Comparison of ENCODE assay signal across 18 cellular contexts in genomic region chr18:36094431-36094830, GRCh38. TPM values are rescaled to one million over a fixed set of nuclear protein-coding genes. Genes with fewer than 3 reads are reported as not detected.
DNase-seq lines count a peak whose midpoint lies in the region; ATAC-seq and TF ChIP-seq lines count a peak whose summit lies in the region.
"Had no signal": no experiment of that assay in that cellular context is flagged by ENCODE, and none has a peak within 500 bp of the region (broad histone marks: within the 10 kb centered on the region; RNA-seq: fewer than 3 reads in every experiment).

No MANE protein-coding gene starts in this region.

- H3K36me3 Mint-ChIP-seq in endothelial cell (ENCODE audit: low read depth, unreplicated experiment) = no peaks in the 10 kb centered on the region
- H3K36me3 Mint-ChIP-seq: CD14-positive monocyte; CD8-positive, alpha-beta memory T cell had no signal

- DNase-seq in ELF-1 (ENCODE audit: low read depth, low spot score) (peak; percentile 64), LNCaP clone FGC (ENCODE audit: low read depth) (peak; percentile 54), endothelial cell (ENCODE audit: low spot score) (no peak), prostate gland (ENCODE audit: low spot score) (peak; percentile 62), DMS114 treated with DMSO at 0.1 percent for 48 hours (lab: John Stamatoyannopoulos, UW; ENCODE audit: unreplicated experiment) (no peak)
- DNase-seq: CD4-positive, alpha-beta T cell; CD8-positive, alpha-beta memory T cell; DMS 273 treated with DMSO at 0.1 percent for 48 hours; DMS53; DMS79 treated with DMSO at 0.1 percent for 48 hours; GOT3; H7; HCEC 1CT had no signal

- H3K4me3 ChIP-seq in LNCaP clone FGC (ENCODE audit: low read depth, low read length) (no peak overlapping the region), prostate gland (no peak overlapping the region)
- H3K4me3 ChIP-seq: BLaER1 had no signal

- H3K4me3 Mint-ChIP-seq in endothelial cell (ENCODE audit: unreplicated experiment) = no peak overlapping the region
- H3K4me3 Mint-ChIP-seq: B cell; CD14-positive monocyte; CD4-positive, alpha-beta T cell; CD8-positive, alpha-beta memory T cell had no signal

- peaks cover 30% of the 10 kb centered on the region for H3K4me1 Mint-ChIP-seq in endothelial cell (ENCODE audit: unreplicated experiment)
- H3K4me1 Mint-ChIP-seq: B cell, CD14-positive monocyte had no signal

- ATAC-seq in HG03378 (IDR thresholded peaks at IDR 0.05; ENCODE audit: unreplicated experiment) (no peak), GM21515 (IDR thresholded peaks at IDR 0.05; ENCODE audit: unreplicated experiment) (no peak)

- no peaks in the 10 kb centered on the region for H3K9me3 ChIP-seq in prostate gland
- H3K9me3 ChIP-seq: BLaER1 had no signal

- H3K27me3 Mint-ChIP-seq in endothelial cell (ENCODE audit: unreplicated experiment) = no peaks in the 10 kb centered on the region
- H3K27me3 Mint-ChIP-seq: CD4-positive, alpha-beta T cell had no signal

- peak overlapping the region; percentile 49 for H3K27ac Mint-ChIP-seq in endothelial cell (ENCODE audit: unreplicated experiment)
- H3K27ac Mint-ChIP-seq: B cell; CD14-positive monocyte; CD4-positive, alpha-beta T cell; CD8-positive, alpha-beta memory T cell had no signal

- H3K27me3 ChIP-seq in prostate gland (replicated peaks; ENCODE audit: insufficient read depth) = no peaks in the 10 kb centered on the region
- H3K27me3 ChIP-seq: BLaER1 had no signal

- no peak for TF ChIP-seq POLR2A in prostate gland (IDR thresholded peaks at IDR 0.05)

- no peak for TF ChIP-seq CTCF in LNCaP clone FGC (IDR thresholded peaks at IDR 0.05; ENCODE audit: control insufficient read depth, extremely low read depth, insufficient read depth)
- no peak for TF ChIP-seq CTCF in endothelial cell (IDR thresholded peaks at IDR 0.05; ENCODE audit: unreplicated experiment)
- TF ChIP-seq CTCF in prostate gland (IDR thresholded peaks at IDR 0.05) = no peak

- H3K4me1 ChIP-seq in prostate gland (replicated peaks) = peaks cover 5% of the 10 kb centered on the region

- no peaks in the 10 kb centered on the region for H3K36me3 ChIP-seq in prostate gland
- H3K36me3 ChIP-seq: BLaER1 had no signal

- 30% methylated on average over 3 of the region's 3 CpGs for whole genome bisulfite sequencing in prostate gland

- peak overlapping the region; percentile 28 to 63 for H3K27ac ChIP-seq in prostate gland
- H3K27ac ChIP-seq: BLaER1 had no signal

- no peaks in the 10 kb centered on the region for H3K9me3 Mint-ChIP-seq in endothelial cell (ENCODE audit: unreplicated experiment)
- H3K9me3 Mint-ChIP-seq: CD14-positive monocyte; CD4-positive, alpha-beta T cell; CD8-positive, alpha-beta memory T cell had no signal

- intact Hi-C loops in prostate gland (cut with DNase I) = no loop called here

RNA-seq across cellular contexts. Expression of gene RPRD1A, which starts 27.1 kb away (rescaled TPM):
- total RNA-seq in endothelial cell (ENCODE audit: unreplicated experiment) = 58.4 TPM
- 10 to 100 TPM; 72.7 to 81.5 TPM for total RNA-seq in prostate gland

RNA-seq across cellular contexts. Expression of gene SLC39A6, which starts 34.7 kb away (rescaled TPM):
- total RNA-seq in endothelial cell (ENCODE audit: unreplicated experiment) (28.2 TPM), prostate gland (100 to 1,000 TPM; 112 to 379 TPM)

RNA-seq across cellular contexts. Expression of gene ELP2, which starts 35.3 kb away (rescaled TPM):
- total RNA-seq in endothelial cell (ENCODE audit: unreplicated experiment) = 90.5 TPM
- total RNA-seq in prostate gland = 10 to 100 TPM; 49.7 to 80.4 TPM

Comparison
In these comparisons a context has a peak if more than half of its experiments do, and no peak if none do; other contexts are left out.
1. DNase-seq: peak in ELF-1 (single experiment), LNCaP clone FGC (single experiment) and prostate gland (single experiment); none in endothelial cell (single experiment) and DMS114 treated with DMSO at 0.1 percent for 48 hours (single experiment).